8 cellular contexts compared by ENCODE assay signal in genomic region chr6:87407531-87407895, GRCh38. TPM values are rescaled to one million over a fixed set of nuclear protein-coding genes. Genes with fewer than 3 reads are reported as not detected.
A peak's percentile ranks its signal among the peaks of the same experiment; 100 is the strongest.
DNase-seq lines count a peak whose midpoint lies in the region; ATAC-seq, FAIRE-seq and TF ChIP-seq lines count a peak whose summit lies in the region.

No MANE protein-coding gene starts in this region.

- no peak overlapping the region for H3K27ac Mint-ChIP-seq in activated T-cell treated with anti-CD3 and anti-CD28 coated beads, Interleukin-2, amount 50 U/mL, for 24 hours

- DNase-seq in activated T-cell treated with anti-CD3 and anti-CD28 coated beads, Interleukin-2, amount 50 U/mL, for 24 hours = no peak
- DNase-seq in activated T-cell treated with anti-CD3 and anti-CD28 coated beads, Interleukin-2, amount 50 U/mL, for 48 hours = no peak
- DNase-seq in NCI-H345 treated with DMSO at 0.1 percent for 48 hours (lab: John Stamatoyannopoulos, UW; ENCODE audit: unreplicated experiment) (peak; percentile 74), astrocyte of the cerebellum (ENCODE audit: low read depth) (no peak), small intestine (no peak), ecto neural progenitor cell (ENCODE audit: low spot score) (no peak)

- H3K9me3 Mint-ChIP-seq in activated T-cell treated with anti-CD3 and anti-CD28 coated beads, Interleukin-2, amount 50 U/mL, for 24 hours = no peaks in the 10 kb centered on the region

- H3K4me1 Mint-ChIP-seq in activated T-cell treated with anti-CD3 and anti-CD28 coated beads, Interleukin-2, amount 50 U/mL, for 24 hours (ENCODE audit: low read depth) = peaks cover 6% of the 10 kb centered on the region

- H3K9me3 ChIP-seq in iPS-18a (ENCODE audit: control insufficient read depth, low read depth, low read length) = no peaks in the 10 kb centered on the region
- no peaks in the 10 kb centered on the region for H3K9me3 ChIP-seq in small intestine (ENCODE audit: control insufficient read depth, low read depth)

- peaks cover 7% of the 10 kb centered on the region for H3K4me1 ChIP-seq in iPS-18a (ENCODE audit: control insufficient read depth, low read depth, low read length)
- no peaks in the 10 kb centered on the region for H3K4me1 ChIP-seq in small intestine (ENCODE audit: control insufficient read depth in 2 of 2, insufficient read depth in 1 of 2, low read depth in 1 of 2, low read length in 1 of 2)

- no peak for FAIRE-seq in small intestine (lab: Jason Lieb, UNC)

- H3K27me3 ChIP-seq in iPS-18a (ENCODE audit: control insufficient read depth, insufficient read depth, low read length) = no peaks in the 10 kb centered on the region
- H3K27me3 ChIP-seq in small intestine (ENCODE audit: control insufficient read depth in 2 of 2, insufficient read depth in 2 of 2, low read length in 2 of 2) = no peaks in the 10 kb centered on the region

- peaks cover 17% of the 10 kb centered on the region for H3K27me3 Mint-ChIP-seq in activated T-cell treated with anti-CD3 and anti-CD28 coated beads, Interleukin-2, amount 50 U/mL, for 24 hours

- peak overlapping the region; percentile 84 for H3K4me3 Mint-ChIP-seq in activated T-cell treated with anti-CD3 and anti-CD28 coated beads, Interleukin-2, amount 50 U/mL, for 24 hours

- no peak for TF ChIP-seq CTCF in astrocyte of the cerebellum (IDR thresholded peaks at IDR 0.05; ENCODE audit: low read depth, low read length, missing control alignments)

- 0 to 1% (median 1%) methylated on average over 10 of the region's 10 CpGs for WGBS in small intestine, 3 donors

- H3K27ac ChIP-seq in iPS-18a (ENCODE audit: low read length) (no peak overlapping the region), small intestine (ENCODE audit: low read depth in 1 of 2, low read length in 1 of 2) (no peak overlapping the region)

- no peaks in the 10 kb centered on the region for H3K36me3 Mint-ChIP-seq in activated T-cell treated with anti-CD3 and anti-CD28 coated beads, Interleukin-2, amount 50 U/mL, for 24 hours (ENCODE audit: low read depth)

- ATAC-seq in HG02759 (IDR thresholded peaks at IDR 0.05; ENCODE audit: unreplicated experiment) = peak; percentile 10

- peak overlapping the region; percentile 87 for H3K4me3 ChIP-seq in astrocyte of the cerebellum (ENCODE audit: low read depth, low read length)
- H3K4me3 ChIP-seq in iPS-18a (ENCODE audit: low read length) = peak overlapping the region; percentile 97
- peak overlapping the region; percentile 56 to 75 for H3K4me3 ChIP-seq in small intestine (ENCODE audit: low read depth in 1 of 2, low read length in 2 of 2)

- no peaks in the 10 kb centered on the region for H3K36me3 ChIP-seq in iPS-18a (ENCODE audit: control insufficient read depth, low read depth, low read length)
- H3K36me3 ChIP-seq in small intestine (ENCODE audit: control insufficient read depth in 2 of 2, insufficient read depth in 2 of 2, low read length in 2 of 2) = no peaks in the 10 kb centered on the region

- in situ Hi-C loops in astrocyte of the cerebellum (cut with HindIII; ENCODE audit: low sequenced_read_pairs) = no loop called here

- H3K9ac ChIP-seq in iPS-18a (ENCODE audit: low read length) = no peak overlapping the region

RNA-seq across cellular contexts. Expression of gene CFAP206, which starts 0.3 kb away (rescaled TPM):
- under 1 TPM in 1 of 3 donors, not detected in 2; 0.06 TPM for polyA plus RNA-seq in small intestine
